ENCODE assay signal across 1 cellular context in genomic region chr4:78749972-78750727, GRCh38.
TF ChIP-seq lines count a peak whose summit lies in the region.

No MANE protein-coding gene starts in this region.

TF ChIP-seq in HepG2, 621 proteins besides CTCF, POLR2A, EP300 and RAD21 (continued from another document):
- no peak for TF ChIP-seq MNT (IDR thresholded peaks at IDR 0.05)
- no peak for TF ChIP-seq ZNF44 (CRISPR knock-in tag; IDR thresholded peaks at IDR 0.05)
- TF ChIP-seq ZNF274 (CRISPR knock-in tag; IDR thresholded peaks at IDR 0.05) = no peak
- TF ChIP-seq ZNF264 (CRISPR knock-in tag; IDR thresholded peaks at IDR 0.05) = no peak
- TF ChIP-seq KLF12 (CRISPR knock-in tag; IDR thresholded peaks at IDR 0.05; ENCODE audit: borderline replicate concordance) = no peak
- TF ChIP-seq ZNF513 (CRISPR knock-in tag; conservative IDR thresholded peaks at IDR 0.05) = no peak
- no peak for TF ChIP-seq ARNT2 (CRISPR knock-in tag; IDR thresholded peaks at IDR 0.05; ENCODE audit: low read depth)
- no peak for TF ChIP-seq NFYC (CRISPR knock-in tag; IDR thresholded peaks at IDR 0.05)
- TF ChIP-seq ATM (IDR thresholded peaks at IDR 0.05; ENCODE audit: borderline replicate concordance) = no peak
- no peak for TF ChIP-seq ZGPAT (CRISPR knock-in tag; IDR thresholded peaks at IDR 0.05)
- TF ChIP-seq ZIK1 (CRISPR knock-in tag; IDR thresholded peaks at IDR 0.05; ENCODE audit: borderline replicate concordance, low read depth) = no peak
- TF ChIP-seq ZNF550 (CRISPR knock-in tag; IDR thresholded peaks at IDR 0.05; ENCODE audit: borderline replicate concordance) = no peak
- no peak for TF ChIP-seq ZNF790 (CRISPR knock-in tag; IDR thresholded peaks at IDR 0.05; ENCODE audit: borderline replicate concordance)
TF ChIP-seq in HepG2: peak in this region for 0.
